In genomic region chr2:31528823-31529222, GRCh38 we compare ENCODE assay signal across 1 cellular context.
TF ChIP-seq lines count a peak whose summit lies in the region.

No MANE protein-coding gene starts in this region.

TF ChIP-seq in GM23338, 12 proteins besides CTCF, POLR2A, EP300 and RAD21 (continued from another document):
- TF ChIP-seq, protein P1, sequence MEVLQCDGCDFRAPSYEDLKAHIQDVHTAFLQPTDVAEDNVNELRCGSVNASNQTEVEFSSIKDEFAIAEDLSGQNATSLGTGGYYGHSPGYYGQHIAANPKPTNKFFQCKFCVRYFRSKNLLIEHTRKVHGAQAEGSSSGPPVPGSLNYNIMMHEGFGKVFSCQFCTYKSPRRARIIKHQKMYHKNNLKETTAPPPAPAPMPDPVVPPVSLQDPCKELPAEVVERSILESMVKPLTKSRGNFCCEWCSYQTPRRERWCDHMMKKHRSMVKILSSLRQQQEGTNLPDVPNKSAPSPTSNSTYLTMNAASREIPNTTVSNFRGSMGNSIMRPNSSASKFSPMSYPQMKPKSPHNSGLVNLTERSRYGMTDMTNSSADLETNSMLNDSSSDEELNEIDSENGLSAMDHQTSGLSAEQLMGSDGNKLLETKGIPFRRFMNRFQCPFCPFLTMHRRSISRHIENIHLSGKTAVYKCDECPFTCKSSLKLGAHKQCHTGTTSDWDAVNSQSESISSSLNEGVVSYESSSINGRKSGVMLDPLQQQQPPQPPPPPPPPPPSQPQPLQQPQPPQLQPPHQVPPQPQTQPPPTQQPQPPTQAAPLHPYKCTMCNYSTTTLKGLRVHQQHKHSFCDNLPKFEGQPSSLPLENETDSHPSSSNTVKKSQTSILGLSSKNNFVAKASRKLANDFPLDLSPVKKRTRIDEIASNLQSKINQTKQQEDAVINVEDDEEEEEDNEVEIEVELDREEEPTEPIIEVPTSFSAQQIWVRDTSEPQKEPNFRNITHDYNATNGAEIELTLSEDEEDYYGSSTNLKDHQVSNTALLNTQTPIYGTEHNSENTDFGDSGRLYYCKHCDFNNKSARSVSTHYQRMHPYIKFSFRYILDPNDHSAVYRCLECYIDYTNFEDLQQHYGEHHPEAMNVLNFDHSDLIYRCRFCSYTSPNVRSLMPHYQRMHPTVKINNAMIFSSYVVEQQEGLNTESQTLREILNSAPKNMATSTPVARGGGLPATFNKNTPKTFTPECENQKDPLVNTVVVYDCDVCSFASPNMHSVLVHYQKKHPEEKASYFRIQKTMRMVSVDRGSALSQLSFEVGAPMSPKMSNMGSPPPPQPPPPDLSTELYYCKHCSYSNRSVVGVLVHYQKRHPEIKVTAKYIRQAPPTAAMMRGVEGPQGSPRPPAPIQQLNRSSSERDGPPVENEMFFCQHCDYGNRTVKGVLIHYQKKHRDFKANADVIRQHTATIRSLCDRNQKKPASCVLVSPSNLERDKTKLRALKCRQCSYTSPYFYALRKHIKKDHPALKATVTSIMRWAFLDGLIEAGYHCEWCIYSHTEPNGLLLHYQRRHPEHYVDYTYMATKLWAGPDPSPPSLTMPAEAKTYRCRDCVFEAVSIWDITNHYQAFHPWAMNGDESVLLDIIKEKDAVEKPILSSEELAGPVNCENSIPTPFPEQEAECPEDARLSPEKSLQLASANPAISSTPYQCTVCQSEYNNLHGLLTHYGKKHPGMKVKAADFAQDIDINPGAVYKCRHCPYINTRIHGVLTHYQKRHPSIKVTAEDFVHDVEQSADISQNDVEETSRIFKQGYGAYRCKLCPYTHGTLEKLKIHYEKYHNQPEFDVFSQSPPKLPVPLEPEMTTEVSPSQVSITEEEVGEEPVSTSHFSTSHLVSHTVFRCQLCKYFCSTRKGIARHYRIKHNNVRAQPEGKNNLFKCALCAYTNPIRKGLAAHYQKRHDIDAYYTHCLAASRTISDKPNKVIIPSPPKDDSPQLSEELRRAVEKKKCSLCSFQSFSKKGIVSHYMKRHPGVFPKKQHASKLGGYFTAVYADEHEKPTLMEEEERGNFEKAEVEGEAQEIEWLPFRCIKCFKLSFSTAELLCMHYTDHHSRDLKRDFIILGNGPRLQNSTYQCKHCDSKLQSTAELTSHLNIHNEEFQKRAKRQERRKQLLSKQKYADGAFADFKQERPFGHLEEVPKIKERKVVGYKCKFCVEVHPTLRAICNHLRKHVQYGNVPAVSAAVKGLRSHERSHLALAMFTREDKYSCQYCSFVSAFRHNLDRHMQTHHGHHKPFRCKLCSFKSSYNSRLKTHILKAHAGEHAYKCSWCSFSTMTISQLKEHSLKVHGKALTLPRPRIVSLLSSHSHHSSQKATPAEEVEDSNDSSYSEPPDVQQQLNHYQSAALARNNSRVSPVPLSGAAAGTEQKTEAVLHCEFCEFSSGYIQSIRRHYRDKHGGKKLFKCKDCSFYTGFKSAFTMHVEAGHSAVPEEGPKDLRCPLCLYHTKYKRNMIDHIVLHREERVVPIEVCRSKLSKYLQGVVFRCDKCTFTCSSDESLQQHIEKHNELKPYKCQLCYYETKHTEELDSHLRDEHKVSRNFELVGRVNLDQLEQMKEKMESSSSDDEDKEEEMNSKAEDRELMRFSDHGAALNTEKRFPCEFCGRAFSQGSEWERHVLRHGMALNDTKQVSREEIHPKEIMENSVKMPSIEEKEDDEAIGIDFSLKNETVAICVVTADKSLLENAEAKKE (CRISPR knock-in tag; IDR thresholded peaks at IDR 0.05): no peak
- TF ChIP-seq EZH2phosphoT487 (IDR thresholded peaks at IDR 0.05; ENCODE audit: unreplicated experiment): no peak
- TF ChIP-seq ETS1 (IDR thresholded peaks at IDR 0.05): no peak
TF ChIP-seq in GM23338: peak in this region for 0.
